10 cellular contexts compared by ENCODE assay signal in genomic region chr1:1594602-1594981, GRCh38. TPM values are rescaled to one million over a fixed set of nuclear protein-coding genes. Genes with fewer than 3 reads are reported as not detected.
DNase-seq lines count a peak whose midpoint lies in the region; ATAC-seq and TF ChIP-seq lines count a peak whose summit lies in the region.
"Had no signal": no experiment of that assay in that cellular context is flagged by ENCODE, and none has a peak within 500 bp of the region (broad histone marks: within the 10 kb centered on the region; RNA-seq: fewer than 3 reads in every experiment).

No MANE protein-coding gene starts in this region.

- H3K4me1 ChIP-seq in Panc1 (ENCODE audit: control insufficient read depth, insufficient read depth, low read length), result peaks cover 6% of the 10 kb centered on the region
- peaks cover 5% of the 10 kb centered on the region for H3K4me1 ChIP-seq in mucosa of descending colon (ENCODE audit: low read depth)

- H3K9me3 ChIP-seq in Panc1 (ENCODE audit: control insufficient read depth, insufficient read depth, low read depth, low read length), result no peaks in the 10 kb centered on the region
- no peaks in the 10 kb centered on the region for H3K9me3 ChIP-seq in mucosa of descending colon

- no peaks in the 10 kb centered on the region for H3K27me3 ChIP-seq in Panc1 (ENCODE audit: control insufficient read depth, insufficient read depth, low read length)

- H3K36me3 ChIP-seq in Panc1 (ENCODE audit: control insufficient read depth, insufficient read depth, low read length) (no peaks in the 10 kb centered on the region), mucosa of descending colon (ENCODE audit: low read depth) (no peaks in the 10 kb centered on the region)

- DNase-seq in NCI-H82 (lab: John Stamatoyannopoulos, UW), result peak; percentile 72
- no peak for DNase-seq in NCI-H82 treated with DMSO at 0.1 percent for 48 hours (lab: John Stamatoyannopoulos, UW; ENCODE audit: unreplicated experiment)
- DNase-seq in Panc1 (ENCODE audit: low read depth, low spot score), result no peak
- DNase-seq in mucosa of descending colon, result no peak
- no peak for DNase-seq in left ventricle myocardium superior
- DNase-seq: activated T-cell treated with anti-CD3 and anti-CD28 coated beads, Interleukin-2, amount 50 U/mL, for 72 hours; aorta; stimulated activated CD4-positive, alpha-beta T cell treated with anti-CD3 and anti-CD28 coated beads, Interleukin-1b, Interleukin-23, amount 100 ng/mL, for 48 hours had no signal

- BruUV-seq in Panc1 (replicated peaks; lab: Mats Ljungman, UMichigan), result no TSS peak

- no peak for TF ChIP-seq CTCF in Panc1 (IDR thresholded peaks at IDR 0.05)
- no peak for TF ChIP-seq CTCF in mucosa of descending colon (IDR thresholded peaks at IDR 0.05)

- CTCF ChIA-PET in Panc1 (lab: Charles Lee), result no interaction called here

- in situ Hi-C loops in Panc1 (cut with HindIII; ENCODE audit: low pct_unique_long_range_greater_than_20kb, low sequenced_read_pairs), result no loop called here

- H3K4me3 ChIP-seq in Panc1 (ENCODE audit: low read depth in 2 of 2, low read length in 2 of 2) (no peak overlapping the region), mucosa of descending colon (no peak overlapping the region)

- ATAC-seq in Panc1 (peak; percentile 49), mucosa of descending colon (peak; percentile 34), HG03097 (IDR thresholded peaks at IDR 0.05; ENCODE audit: low FRiP score, unreplicated experiment) (no peak), left ventricle myocardium superior (no peak)
- ATAC-seq: activated T-cell treated with anti-CD3 and anti-CD28 coated beads, Interleukin-2, amount 50 U/mL, for 72 hours; HCT116 had no signal

- intact Hi-C loops in Panc1 (cut with micrococcal nuclease; ENCODE audit: unreplicated experiment) (no loop called here), mucosa of descending colon (cut with DNase I, micrococcal nuclease) (no loop called here), left ventricle myocardium superior (cut with micrococcal nuclease) (no loop called here)

- POLR2A ChIA-PET in Panc1 (lab: Charles Lee), result no interaction called here

- H3K27ac ChIP-seq in Panc1 (ENCODE audit: low read length), result no peak overlapping the region

RNA-seq across cellular contexts. Expression of gene FNDC10, which starts 5.3 kb away (rescaled TPM):
- 16.2 TPM for total RNA-seq in Panc1 (2021; ENCODE audit: unreplicated experiment)
- polyA plus RNA-seq in Panc1 (2012; ENCODE audit: insufficient read length), result 22.7 TPM
- total RNA-seq in mucosa of descending colon, result 1 to 10 TPM; 1.2 to 3.2 (median 3.1) TPM
- total RNA-seq in left ventricle myocardium superior, result 3.6 TPM

RNA-seq across cellular contexts. Expression of gene SSU72, which starts 19.9 kb away (rescaled TPM):
- total RNA-seq in Panc1 (2021; ENCODE audit: unreplicated experiment) (217 TPM), mucosa of descending colon (100 to 1,000 TPM; 117 to 123 (median 120) TPM), left ventricle myocardium superior (118 TPM)
- 240 TPM for polyA plus RNA-seq in Panc1 (2012; ENCODE audit: insufficient read length)

RNA-seq across cellular contexts. Expression of gene MIB2, which starts 20.7 kb away (rescaled TPM):
- 74.5 TPM for total RNA-seq in Panc1 (2021; ENCODE audit: unreplicated experiment)
- polyA plus RNA-seq in Panc1 (2012; ENCODE audit: insufficient read length), result 92.4 TPM
- 100 to 1,000 TPM in 2 of 3 donors, 10 to 100 TPM in 1; 67.8 to 118 (median 109) TPM for total RNA-seq in mucosa of descending colon
- 131 TPM for total RNA-seq in left ventricle myocardium superior

RNA-seq across cellular contexts. Expression of gene MMP23B, which starts 37.4 kb away (rescaled TPM):
- total RNA-seq in Panc1 (2021; ENCODE audit: unreplicated experiment) (5.0 TPM), mucosa of descending colon (1 to 10 TPM; 7.2 to 8.7 (median 7.4) TPM), left ventricle myocardium superior (47.9 TPM)
- 4.7 TPM for polyA plus RNA-seq in Panc1 (2012; ENCODE audit: insufficient read length)

RNA-seq across cellular contexts. Expression of gene TMEM240, which starts 54.2 kb away (rescaled TPM):
- 4.1 TPM for total RNA-seq in Panc1 (2021; ENCODE audit: unreplicated experiment)
- polyA plus RNA-seq in Panc1 (2012; ENCODE audit: insufficient read length), result 4.4 TPM
- total RNA-seq in mucosa of descending colon, result 10 to 100 TPM in 1 of 3 donors, 1 to 10 TPM in 1, not detected in 1; 1.5 to 12.2 TPM
- 8.9 TPM for total RNA-seq in left ventricle myocardium superior

Comparison
In these comparisons a context has a peak if more than half of its experiments do, and no peak if none do; other contexts are left out.
1. ATAC-seq: peak in Panc1 (single experiment) and mucosa of descending colon (single experiment); none in HG03097 (single experiment) and left ventricle myocardium superior (single experiment).